ENCODE assay signal across 9 cellular contexts in the genomic region with DNA sequence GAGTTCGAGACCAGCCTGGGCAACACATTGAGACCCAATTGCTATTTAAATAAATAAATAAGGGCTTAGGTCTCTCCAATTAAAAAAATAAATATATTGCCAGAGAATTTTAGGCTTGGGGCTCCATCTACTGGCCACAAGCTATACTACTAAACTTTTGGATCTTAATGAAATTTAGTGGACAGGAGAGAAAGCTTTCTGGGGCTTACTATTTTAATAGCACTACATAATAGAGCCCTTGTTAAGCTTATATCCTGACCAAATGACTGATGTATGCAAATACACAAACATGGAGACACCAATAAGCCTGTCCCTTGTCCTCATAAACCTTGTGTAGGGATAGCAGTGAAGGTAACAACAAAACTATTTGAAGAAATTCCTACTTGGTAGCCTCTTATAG. TPM values are rescaled to one million over a fixed set of nuclear protein-coding genes. Genes with fewer than 3 reads are reported as not detected.
DNase-seq lines count a peak whose midpoint lies in the region; ATAC-seq and TF ChIP-seq lines count a peak whose summit lies in the region.
"Had no signal": no experiment of that assay in that cellular context is flagged by ENCODE, and none has a peak within 500 bp of the region (broad histone marks: within the 10 kb centered on the region; RNA-seq: fewer than 3 reads in every experiment).

No MANE protein-coding gene starts in this region.

- WGBS in sigmoid colon, 2 donors = 87 to 94% methylated on average over 1 of the region's 1 CpG

- no peaks in the 10 kb centered on the region for H3K4me1 Mint-ChIP-seq in endothelial cell (ENCODE audit: unreplicated experiment)

- peaks cover 24% of the 10 kb centered on the region for H3K36me3 Mint-ChIP-seq in endothelial cell (ENCODE audit: low read depth, unreplicated experiment)

- TF ChIP-seq POLR2A in sigmoid colon (IDR thresholded peaks at IDR 0.05) = no peak

- H3K27ac Mint-ChIP-seq in endothelial cell (ENCODE audit: unreplicated experiment) = no peak overlapping the region

- TF ChIP-seq EP300 in sigmoid colon (IDR thresholded peaks at IDR 0.05) = no peak

- no peak overlapping the region for H3K4me3 ChIP-seq in sigmoid colon
- H3K4me3 ChIP-seq: mucosa of descending colon had no signal

- peak; percentile 51 for TF ChIP-seq CTCF in endothelial cell (IDR thresholded peaks at IDR 0.05; ENCODE audit: unreplicated experiment)
- peak in 3 of 4 experiments; percentile 10 to 35 (median 17) for TF ChIP-seq CTCF in sigmoid colon (IDR thresholded peaks at IDR 0.05)

- no peak overlapping the region for H3K27ac ChIP-seq in sigmoid colon

- DNase-seq in NCI-H82 (lab: John Stamatoyannopoulos, UW) = peak; percentile 49
- no peak for DNase-seq in NCI-H82 treated with DMSO at 0.1 percent for 48 hours (lab: John Stamatoyannopoulos, UW; ENCODE audit: unreplicated experiment)
- peak; percentile 50 for DNase-seq in NCI-H345 (lab: John Stamatoyannopoulos, UW)
- DNase-seq in endothelial cell (ENCODE audit: low spot score) = no peak
- DNase-seq in sigmoid colon = no peak
- no peak for DNase-seq in occipital lobe (lab: John Stamatoyannopoulos, UW)

- no peaks in the 10 kb centered on the region for H3K4me1 ChIP-seq in sigmoid colon

- H3K36me3 ChIP-seq in sigmoid colon = peaks cover 67 to 100% (median 83%) of the 10 kb centered on the region in 4 donors

- H3K9me3 ChIP-seq in sigmoid colon = no peaks in the 10 kb centered on the region
- H3K9me3 ChIP-seq: mucosa of descending colon had no signal

- intact Hi-C loops in sigmoid colon (cut with DNase I) = no loop called here

- H3K9me3 Mint-ChIP-seq in endothelial cell (ENCODE audit: unreplicated experiment) = no peaks in the 10 kb centered on the region

- no peaks in the 10 kb centered on the region for H3K27me3 ChIP-seq in sigmoid colon

- H3K27me3 Mint-ChIP-seq in endothelial cell (ENCODE audit: unreplicated experiment) = no peaks in the 10 kb centered on the region

- ATAC-seq in HG03354 (IDR thresholded peaks at IDR 0.05; ENCODE audit: poor library complexity, severe bottlenecking, unreplicated experiment) (no peak), GM21528 (IDR thresholded peaks at IDR 0.05; ENCODE audit: low FRiP score, unreplicated experiment) (no peak)
- ATAC-seq: mucosa of descending colon had no signal

- no peak overlapping the region for H3K4me3 Mint-ChIP-seq in endothelial cell (ENCODE audit: unreplicated experiment)

RNA-seq across cellular contexts. Expression of a gene that starts 18.4 kb away (rescaled TPM):
- total RNA-seq in endothelial cell (ENCODE audit: unreplicated experiment) (218 TPM), sigmoid colon (100 to 1,000 TPM; 155 to 253 (median 197) TPM), occipital lobe (352 TPM)
- 100 to 1,000 TPM in 2 of 3 donors, 10 to 100 TPM in 1; 94.3 to 155 (median 123) TPM for polyA plus RNA-seq in sigmoid colon

RNA-seq across cellular contexts. Expression of a gene that starts 18.7 kb away (rescaled TPM):
- total RNA-seq in endothelial cell (ENCODE audit: unreplicated experiment) (not detected), sigmoid colon (1 to 10 TPM in 1 of 4 donors, not detected in 3; 1.1 TPM), occipital lobe (not detected)
- under 1 TPM in 1 of 3 donors, not detected in 2; 0.48 TPM for polyA plus RNA-seq in sigmoid colon

RNA-seq across cellular contexts. Expression of a gene that starts 20.6 kb away (rescaled TPM):
- total RNA-seq in endothelial cell (ENCODE audit: unreplicated experiment) (not detected), sigmoid colon (not detected), occipital lobe (0.94 TPM)
- not detected for polyA plus RNA-seq in sigmoid colon
- total RNA-seq: mucosa of descending colon had no signal

RNA-seq across cellular contexts. Expression of a gene that starts 24.2 kb away (rescaled TPM):
- 97.2 TPM for total RNA-seq in endothelial cell (ENCODE audit: unreplicated experiment)
- total RNA-seq in sigmoid colon = 10 to 100 TPM; 33.3 to 49.2 (median 41.1) TPM
- 10 to 100 TPM; 34.8 to 53.2 (median 36.0) TPM for polyA plus RNA-seq in sigmoid colon
- total RNA-seq in occipital lobe = 12.5 TPM

RNA-seq across cellular contexts. Expression of a gene that starts 35.5 kb away (rescaled TPM):
- 2.9 TPM for total RNA-seq in endothelial cell (ENCODE audit: unreplicated experiment)
- 1 to 10 TPM in 2 of 4 donors, under 1 TPM in 2; 0.41 to 1.5 (median 0.91) TPM for total RNA-seq in sigmoid colon
- polyA plus RNA-seq in sigmoid colon = 1 to 10 TPM; 1.8 to 5.6 (median 2.3) TPM
- total RNA-seq in occipital lobe = 0.78 TPM

Comparison
In these comparisons a context has a peak if more than half of its experiments do, and no peak if none do; other contexts are left out.
1. DNase-seq: peak in NCI-H82 (single experiment) and NCI-H345 (single experiment); none in NCI-H82 treated with DMSO at 0.1 percent for 48 hours (single experiment), endothelial cell (single experiment), sigmoid colon (single experiment) and occipital lobe (single experiment).